Comparison of ENCODE assay signal across 1 cellular context in the genomic region with DNA sequence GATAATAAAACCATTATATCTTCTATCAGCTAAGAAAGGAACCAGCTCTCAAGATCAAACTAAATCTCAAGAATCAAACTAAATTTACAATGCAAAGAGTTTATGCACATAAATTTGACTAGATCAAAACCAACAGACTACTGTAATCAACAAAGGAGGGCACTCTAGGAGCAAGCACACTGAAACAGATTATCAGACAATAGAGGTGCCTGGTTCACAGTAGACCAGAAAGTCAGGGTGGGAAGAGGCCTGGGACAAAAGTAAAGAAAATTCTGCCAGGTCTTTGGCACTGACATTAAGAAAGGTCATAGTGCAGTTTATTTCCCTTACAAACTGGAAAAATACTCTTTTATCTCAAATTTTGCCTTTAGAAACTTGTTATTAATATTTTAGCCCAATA.
TF ChIP-seq lines count a peak whose summit lies in the region.

No MANE protein-coding gene starts in this region.

TF ChIP-seq in GM12878, 131 proteins besides CTCF, POLR2A, EP300 and RAD21 (continued from another document):
- TF ChIP-seq, protein P1, sequence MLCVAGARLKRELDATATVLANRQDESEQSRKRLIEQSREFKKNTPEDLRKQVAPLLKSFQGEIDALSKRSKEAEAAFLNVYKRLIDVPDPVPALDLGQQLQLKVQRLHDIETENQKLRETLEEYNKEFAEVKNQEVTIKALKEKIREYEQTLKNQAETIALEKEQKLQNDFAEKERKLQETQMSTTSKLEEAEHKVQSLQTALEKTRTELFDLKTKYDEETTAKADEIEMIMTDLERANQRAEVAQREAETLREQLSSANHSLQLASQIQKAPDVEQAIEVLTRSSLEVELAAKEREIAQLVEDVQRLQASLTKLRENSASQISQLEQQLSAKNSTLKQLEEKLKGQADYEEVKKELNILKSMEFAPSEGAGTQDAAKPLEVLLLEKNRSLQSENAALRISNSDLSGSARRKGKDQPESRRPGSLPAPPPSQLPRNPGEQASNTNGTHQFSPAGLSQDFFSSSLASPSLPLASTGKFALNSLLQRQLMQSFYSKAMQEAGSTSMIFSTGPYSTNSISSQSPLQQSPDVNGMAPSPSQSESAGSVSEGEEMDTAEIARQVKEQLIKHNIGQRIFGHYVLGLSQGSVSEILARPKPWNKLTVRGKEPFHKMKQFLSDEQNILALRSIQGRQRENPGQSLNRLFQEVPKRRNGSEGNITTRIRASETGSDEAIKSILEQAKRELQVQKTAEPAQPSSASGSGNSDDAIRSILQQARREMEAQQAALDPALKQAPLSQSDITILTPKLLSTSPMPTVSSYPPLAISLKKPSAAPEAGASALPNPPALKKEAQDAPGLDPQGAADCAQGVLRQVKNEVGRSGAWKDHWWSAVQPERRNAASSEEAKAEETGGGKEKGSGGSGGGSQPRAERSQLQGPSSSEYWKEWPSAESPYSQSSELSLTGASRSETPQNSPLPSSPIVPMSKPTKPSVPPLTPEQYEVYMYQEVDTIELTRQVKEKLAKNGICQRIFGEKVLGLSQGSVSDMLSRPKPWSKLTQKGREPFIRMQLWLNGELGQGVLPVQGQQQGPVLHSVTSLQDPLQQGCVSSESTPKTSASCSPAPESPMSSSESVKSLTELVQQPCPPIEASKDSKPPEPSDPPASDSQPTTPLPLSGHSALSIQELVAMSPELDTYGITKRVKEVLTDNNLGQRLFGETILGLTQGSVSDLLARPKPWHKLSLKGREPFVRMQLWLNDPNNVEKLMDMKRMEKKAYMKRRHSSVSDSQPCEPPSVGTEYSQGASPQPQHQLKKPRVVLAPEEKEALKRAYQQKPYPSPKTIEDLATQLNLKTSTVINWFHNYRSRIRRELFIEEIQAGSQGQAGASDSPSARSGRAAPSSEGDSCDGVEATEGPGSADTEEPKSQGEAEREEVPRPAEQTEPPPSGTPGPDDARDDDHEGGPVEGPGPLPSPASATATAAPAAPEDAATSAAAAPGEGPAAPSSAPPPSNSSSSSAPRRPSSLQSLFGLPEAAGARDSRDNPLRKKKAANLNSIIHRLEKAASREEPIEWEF (IDR thresholded peaks at IDR 0.05; ENCODE audit: insufficient replicate concordance, low read depth, low read length) = no peak
- TF ChIP-seq KDM1A (IDR thresholded peaks at IDR 0.05; ENCODE audit: borderline replicate concordance) (no peak), CBX5 (IDR thresholded peaks at IDR 0.05; ENCODE audit: low read depth) (no peak), MTA2 (IDR thresholded peaks at IDR 0.05; ENCODE audit: low read depth) (no peak), SREBF1 (IDR thresholded peaks at IDR 0.05; ENCODE audit: low read length) (no peak), FOS (IDR thresholded peaks at IDR 0.05; ENCODE audit: borderline replicate concordance, extremely low read depth, insufficient read length) (no peak), GABPA (IDR thresholded peaks at IDR 0.05; ENCODE audit: low read depth) (no peak), SP1 (IDR thresholded peaks at IDR 0.05; ENCODE audit: low read depth, low read length) (no peak), SUPT20H (IDR thresholded peaks at IDR 0.05; ENCODE audit: borderline replicate concordance, control insufficient read depth, low read depth, low read length) (no peak), PAX5 (IDR thresholded peaks at IDR 0.05; ENCODE audit: borderline replicate concordance, low read depth, low read length) (no peak), TCF12 (IDR thresholded peaks at IDR 0.05; ENCODE audit: low read depth, low read length) (no peak)
- TF ChIP-seq, protein P2, sequence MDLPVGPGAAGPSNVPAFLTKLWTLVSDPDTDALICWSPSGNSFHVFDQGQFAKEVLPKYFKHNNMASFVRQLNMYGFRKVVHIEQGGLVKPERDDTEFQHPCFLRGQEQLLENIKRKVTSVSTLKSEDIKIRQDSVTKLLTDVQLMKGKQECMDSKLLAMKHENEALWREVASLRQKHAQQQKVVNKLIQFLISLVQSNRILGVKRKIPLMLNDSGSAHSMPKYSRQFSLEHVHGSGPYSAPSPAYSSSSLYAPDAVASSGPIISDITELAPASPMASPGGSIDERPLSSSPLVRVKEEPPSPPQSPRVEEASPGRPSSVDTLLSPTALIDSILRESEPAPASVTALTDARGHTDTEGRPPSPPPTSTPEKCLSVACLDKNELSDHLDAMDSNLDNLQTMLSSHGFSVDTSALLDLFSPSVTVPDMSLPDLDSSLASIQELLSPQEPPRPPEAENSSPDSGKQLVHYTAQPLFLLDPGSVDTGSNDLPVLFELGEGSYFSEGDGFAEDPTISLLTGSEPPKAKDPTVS (IDR thresholded peaks at IDR 0.05; ENCODE audit: low read depth, low read length) = no peak
